ENCODE assay signal across 20 cellular contexts in the genomic region with DNA sequence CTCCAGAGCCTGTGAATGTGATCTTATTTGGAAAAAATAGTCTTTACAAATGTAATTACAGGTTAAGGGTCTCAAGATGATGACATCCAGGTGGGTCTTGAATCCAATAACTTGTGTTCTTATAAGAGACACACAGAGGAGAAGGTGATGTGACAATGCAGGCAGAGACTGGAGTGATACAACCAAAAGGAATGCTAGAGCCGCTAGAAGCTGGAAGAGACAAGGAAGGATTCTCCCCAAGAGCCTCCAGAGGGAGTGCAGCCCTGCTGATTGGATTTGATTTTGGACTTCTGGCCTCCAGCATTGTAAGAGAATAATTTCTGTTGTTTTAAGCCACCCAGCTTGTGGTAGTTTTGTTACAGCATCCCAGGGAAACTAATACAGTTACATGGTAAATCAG. TPM values are rescaled to one million over a fixed set of nuclear protein-coding genes. Genes with fewer than 3 reads are reported as not detected.
DNase-seq lines count a peak whose midpoint lies in the region; ATAC-seq and TF ChIP-seq lines count a peak whose summit lies in the region.
"Had no signal": no experiment of that assay in that cellular context is flagged by ENCODE, and none has a peak within 500 bp of the region (broad histone marks: within the 10 kb centered on the region; RNA-seq: fewer than 3 reads in every experiment).

No MANE protein-coding gene starts in this region.

- peak; percentile 63; the same call in 2 of the 3 replicates for ATAC-seq in SK-N-SH treated with all-trans-retinoic acid at 6 μM for 48 hours
- ATAC-seq in GM18505 (IDR thresholded peaks at IDR 0.05; ENCODE audit: unreplicated experiment): no peak

- no peak overlapping the region for H3K4me2 ChIP-seq in SK-N-SH
- H3K4me2 ChIP-seq: BLaER1 treated with 17β-estradiol and CSF1 and Interleukin-3, amounts not matched to agents 10 nM and 100 nM had no signal

- H3K4me3 ChIP-seq in SK-N-SH (ENCODE audit: low read depth in 2 of 2, low read length in 1 of 2) (no peak overlapping the region), choroid plexus epithelial cell (ENCODE audit: low read depth, low read length) (no peak overlapping the region)
- H3K4me3 ChIP-seq: BLaER1 treated with 17β-estradiol and CSF1 and Interleukin-3, amounts not matched to agents 10 nM and 100 nM had no signal

- CTCF ChIA-PET in SK-N-SH (lab: Yijun Ruan, JAX): interaction anchor here (1.2 kb wide), 3 partner anchors 16 to 51 kb away, joined by 3 to 4 read pairs (median 3); no protein-coding TSS in a partner anchor

- H3F3A ChIP-seq in SK-N-SH (replicated peaks; ENCODE audit: insufficient read depth): no peaks in the 10 kb centered on the region

- no peaks in the 10 kb centered on the region for H3K9me3 ChIP-seq in SK-N-SH

- no peak for TF ChIP-seq EP300 in SK-N-SH (IDR thresholded peaks at IDR 0.05; ENCODE audit: borderline replicate concordance in 1 of 2, low read depth in 1 of 2, low read length in 1 of 2)

- no peaks in the 10 kb centered on the region for H4K20me1 ChIP-seq in SK-N-SH (ENCODE audit: insufficient read depth)
- H4K20me1 ChIP-seq: BLaER1 treated with 17β-estradiol and CSF1 and Interleukin-3, amounts not matched to agents 10 nM and 100 nM had no signal

- no peak for TF ChIP-seq POLR2A in GM18505 (IDR thresholded peaks at IDR 0.05; ENCODE audit: borderline replicate concordance, extremely low read depth, insufficient read depth, insufficient read length)

- H3K4me3 Mint-ChIP-seq in endothelial cell (ENCODE audit: unreplicated experiment): no peak overlapping the region
- H3K4me3 Mint-ChIP-seq: CD8-positive, alpha-beta memory T cell had no signal

- no peaks in the 10 kb centered on the region for H3K4me1 Mint-ChIP-seq in endothelial cell (ENCODE audit: unreplicated experiment)
- H3K4me1 Mint-ChIP-seq: CD8-positive, alpha-beta memory T cell had no signal

- no peaks in the 10 kb centered on the region for H3K36me3 Mint-ChIP-seq in endothelial cell (ENCODE audit: low read depth, unreplicated experiment)
- H3K36me3 Mint-ChIP-seq: CD8-positive, alpha-beta memory T cell had no signal

- H3K9me3 Mint-ChIP-seq in endothelial cell (ENCODE audit: unreplicated experiment): no peaks in the 10 kb centered on the region
- H3K9me3 Mint-ChIP-seq: CD8-positive, alpha-beta memory T cell had no signal

- no peak for DNase-seq in SK-N-SH
- DNase-seq in M059J (ENCODE audit: low read depth): peak; percentile 50
- peak; percentile 30 for DNase-seq in choroid plexus epithelial cell (ENCODE audit: low read depth)
- peak; percentile 15 for DNase-seq in myocyte (ENCODE audit: low read depth)
- no peak for DNase-seq in endothelial cell (ENCODE audit: low spot score)
- no peak for DNase-seq in stimulated activated CD4-positive, alpha-beta T cell treated with anti-CD3 and anti-CD28 coated beads, Interleukin-4, amount 100 ng/mL, for 24 hours
- DNase-seq: CD8-positive, alpha-beta memory T cell; DMS79 treated with DMSO at 0.1 percent for 48 hours; GF-D8; H7; NCI-H1436; NCI-H2029; NCI-H2171 treated with DMSO at 0.1 percent for 48 hours; NCI-H446 treated with DMSO at 0.1 percent for 48 hours; Right ventricle myocardium superior had no signal

- H3K36me3 ChIP-seq in SK-N-SH (replicated peaks in 1 of 2; ENCODE audit: control insufficient read depth in 1 of 2, insufficient read depth in 2 of 2, low read length in 1 of 2): no peaks in the 10 kb centered on the region
- H3K36me3 ChIP-seq: BLaER1 treated with 17β-estradiol and CSF1 and Interleukin-3, amounts not matched to agents 10 nM and 100 nM had no signal

- H3K79me2 ChIP-seq in SK-N-SH (ENCODE audit: insufficient read depth): no peaks in the 10 kb centered on the region

- no peaks in the 10 kb centered on the region for H3K27me3 Mint-ChIP-seq in endothelial cell (ENCODE audit: unreplicated experiment)
- H3K27me3 Mint-ChIP-seq: CD8-positive, alpha-beta memory T cell had no signal

- H3K9me2 ChIP-seq in SK-N-SH: no peaks in the 10 kb centered on the region

- H3K27ac Mint-ChIP-seq in endothelial cell (ENCODE audit: unreplicated experiment): no peak overlapping the region
- H3K27ac Mint-ChIP-seq: CD8-positive, alpha-beta memory T cell had no signal

- H2AFZ ChIP-seq in SK-N-SH (ENCODE audit: low read depth): no peak overlapping the region

- no peak overlapping the region for H3K9ac ChIP-seq in SK-N-SH
- H3K9ac ChIP-seq: BLaER1 treated with 17β-estradiol and CSF1 and Interleukin-3, amounts not matched to agents 10 nM and 100 nM had no signal

- WGBS in SK-N-SH (ENCODE audit: low lambda C conversion rate): 68% methylated on average over 1 of the region's 1 CpG

- no peak for TF ChIP-seq RAD21 in SK-N-SH (IDR thresholded peaks at IDR 0.05; ENCODE audit: low read length)

- no peaks in the 10 kb centered on the region for H3K4me1 ChIP-seq in SK-N-SH (ENCODE audit: control insufficient read depth in 1 of 2, insufficient read depth in 2 of 2, low read depth in 1 of 2, low read length in 1 of 2)
- H3K4me1 ChIP-seq: BLaER1 treated with 17β-estradiol and CSF1 and Interleukin-3, amounts not matched to agents 10 nM and 100 nM had no signal

- no peak for TF ChIP-seq CTCF in SK-N-SH (IDR thresholded peaks at IDR 0.05)
- peak; percentile 14 for TF ChIP-seq CTCF in choroid plexus epithelial cell (conservative IDR thresholded peaks at IDR 0.05; ENCODE audit: low read depth, low read length)
- no peak for TF ChIP-seq CTCF in endothelial cell (IDR thresholded peaks at IDR 0.05; ENCODE audit: unreplicated experiment)

- H3K27me3 ChIP-seq in SK-N-SH (ENCODE audit: insufficient read depth): no peaks in the 10 kb centered on the region
- H3K27me3 ChIP-seq: BLaER1 treated with 17β-estradiol and CSF1 and Interleukin-3, amounts not matched to agents 10 nM and 100 nM had no signal

- H3K27ac ChIP-seq in SK-N-SH (ENCODE audit: low read depth in 2 of 2, low read length in 1 of 2): no peak overlapping the region
- H3K27ac ChIP-seq: 22Rv1; BLaER1 treated with 17β-estradiol and CSF1 and Interleukin-3, amounts not matched to agents 10 nM and 100 nM; HL-60 had no signal

- POLR2A ChIA-PET in SK-N-SH (lab: Yijun Ruan, JAX): no interaction called here

TF ChIP-seq in SK-N-SH treated with all-trans-retinoic acid at 6 μM for 48 hours, 23 proteins besides CTCF, POLR2A, EP300 and RAD21:
- TF ChIP-seq ZNF8 (CRISPR knock-in tag; IDR thresholded peaks at IDR 0.05) (no peak), ZFP30 (CRISPR knock-in tag; IDR thresholded peaks at IDR 0.05) (no peak), TCF4 (CRISPR knock-in tag; IDR thresholded peaks at IDR 0.05; ENCODE audit: borderline replicate concordance) (no peak), SNAI2 (CRISPR knock-in tag; IDR thresholded peaks at IDR 0.05) (no peak), ZC3H10 (CRISPR knock-in tag; IDR thresholded peaks at IDR 0.05) (no peak), TOX (CRISPR knock-in tag; IDR thresholded peaks at IDR 0.05; ENCODE audit: borderline replicate concordance) (no peak), GLIS3 (CRISPR knock-in tag; IDR thresholded peaks at IDR 0.05) (no peak), ARNTL (CRISPR knock-in tag; IDR thresholded peaks at IDR 0.05; ENCODE audit: borderline replicate concordance, low read depth) (no peak)
- TF ChIP-seq, protein P1, sequence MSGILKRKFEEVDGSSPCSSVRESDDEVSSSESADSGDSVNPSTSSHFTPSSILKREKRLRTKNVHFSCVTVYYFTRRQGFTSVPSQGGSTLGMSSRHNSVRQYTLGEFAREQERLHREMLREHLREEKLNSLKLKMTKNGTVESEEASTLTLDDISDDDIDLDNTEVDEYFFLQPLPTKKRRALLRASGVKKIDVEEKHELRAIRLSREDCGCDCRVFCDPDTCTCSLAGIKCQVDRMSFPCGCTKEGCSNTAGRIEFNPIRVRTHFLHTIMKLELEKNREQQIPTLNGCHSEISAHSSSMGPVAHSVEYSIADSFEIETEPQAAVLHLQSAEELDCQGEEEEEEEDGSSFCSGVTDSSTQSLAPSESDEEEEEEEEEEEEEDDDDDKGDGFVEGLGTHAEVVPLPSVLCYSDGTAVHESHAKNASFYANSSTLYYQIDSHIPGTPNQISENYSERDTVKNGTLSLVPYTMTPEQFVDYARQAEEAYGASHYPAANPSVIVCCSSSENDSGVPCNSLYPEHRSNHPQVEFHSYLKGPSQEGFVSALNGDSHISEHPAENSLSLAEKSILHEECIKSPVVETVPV (CRISPR knock-in tag; IDR thresholded peaks at IDR 0.05): no peak
TF ChIP-seq in SK-N-SH treated with all-trans-retinoic acid at 6 μM for 48 hours: peak in this region for 0.

TF ChIP-seq in SK-N-SH, 30 proteins besides CTCF, POLR2A, EP300 and RAD21 (continues in another document):
- TF ChIP-seq MXI1 (IDR thresholded peaks at IDR 0.05; ENCODE audit: low read depth, low read length) (no peak), NFIC (IDR thresholded peaks at IDR 0.05; ENCODE audit: borderline replicate concordance) (no peak), SMC3 (IDR thresholded peaks at IDR 0.05; ENCODE audit: low read depth, low read length) (no peak), RFX5 (IDR thresholded peaks at IDR 0.05; ENCODE audit: low read length) (no peak), NRF1 (IDR thresholded peaks at IDR 0.05; ENCODE audit: low read depth, low read length) (no peak), EZH2phosphoT487 (IDR thresholded peaks at IDR 0.05; ENCODE audit: borderline replicate concordance, low read depth) (no peak), FOXM1 (IDR thresholded peaks at IDR 0.05; ENCODE audit: low read depth) (no peak), CHD2 (IDR thresholded peaks at IDR 0.05; ENCODE audit: low read length, partially characterized antibody) (no peak), GABPA (IDR thresholded peaks at IDR 0.05; ENCODE audit: low read depth) (no peak)
- TF ChIP-seq, protein P2, sequence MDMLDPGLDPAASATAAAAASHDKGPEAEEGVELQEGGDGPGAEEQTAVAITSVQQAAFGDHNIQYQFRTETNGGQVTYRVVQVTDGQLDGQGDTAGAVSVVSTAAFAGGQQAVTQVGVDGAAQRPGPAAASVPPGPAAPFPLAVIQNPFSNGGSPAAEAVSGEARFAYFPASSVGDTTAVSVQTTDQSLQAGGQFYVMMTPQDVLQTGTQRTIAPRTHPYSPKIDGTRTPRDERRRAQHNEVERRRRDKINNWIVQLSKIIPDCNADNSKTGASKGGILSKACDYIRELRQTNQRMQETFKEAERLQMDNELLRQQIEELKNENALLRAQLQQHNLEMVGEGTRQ (IDR thresholded peaks at IDR 0.05; ENCODE audit: borderline replicate concordance, low read depth, low read length): no peak
- TF ChIP-seq, protein P3, sequence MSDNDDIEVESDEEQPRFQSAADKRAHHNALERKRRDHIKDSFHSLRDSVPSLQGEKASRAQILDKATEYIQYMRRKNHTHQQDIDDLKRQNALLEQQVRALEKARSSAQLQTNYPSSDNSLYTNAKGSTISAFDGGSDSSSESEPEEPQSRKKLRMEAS (IDR thresholded peaks at IDR 0.05; ENCODE audit: low read depth): no peak

RNA-seq across cellular contexts. Expression of a gene that starts 9.7 kb away (rescaled TPM):
- polyA plus RNA-seq in SK-N-SH (2012; rRNA removed): 2.1 and 3.2 TPM in 2 replicates
- polyA plus RNA-seq in SK-N-SH (2012; cell fraction: cytosol; rRNA removed): 2.8 and 2.9 TPM in 2 replicates
- polyA plus RNA-seq in SK-N-SH (2012; cell fraction: nucleus; rRNA removed): 2.0 and 3.2 TPM in 2 replicates
- 0.05 and 0.44 TPM in 2 replicates for total RNA-seq in M059J (2014; rRNA removed; shearing (Covaris generic))
- total RNA-seq in myocyte: 0.19 and 0.42 TPM in 2 replicates
- 0.19 TPM for polyA plus RNA-seq in myocyte (2012)
- total RNA-seq in endothelial cell (ENCODE audit: unreplicated experiment): 0.23 TPM
- polyA plus RNA-seq: CD8-positive, alpha-beta memory T cell had no signal

Comparison
In these comparisons a context has a peak if more than half of its experiments do, and no peak if none do; other contexts are left out.
1. DNase-seq: peak in M059J (single experiment), choroid plexus epithelial cell (single experiment) and myocyte (single experiment); none in SK-N-SH (single experiment), endothelial cell (single experiment) and stimulated activated CD4-positive, alpha-beta T cell treated with anti-CD3 and anti-CD28 coated beads, Interleukin-4, amount 100 ng/mL, for 24 hours (single experiment).